Comparison of ENCODE assay signal across 2 cellular contexts in the genomic region with DNA sequence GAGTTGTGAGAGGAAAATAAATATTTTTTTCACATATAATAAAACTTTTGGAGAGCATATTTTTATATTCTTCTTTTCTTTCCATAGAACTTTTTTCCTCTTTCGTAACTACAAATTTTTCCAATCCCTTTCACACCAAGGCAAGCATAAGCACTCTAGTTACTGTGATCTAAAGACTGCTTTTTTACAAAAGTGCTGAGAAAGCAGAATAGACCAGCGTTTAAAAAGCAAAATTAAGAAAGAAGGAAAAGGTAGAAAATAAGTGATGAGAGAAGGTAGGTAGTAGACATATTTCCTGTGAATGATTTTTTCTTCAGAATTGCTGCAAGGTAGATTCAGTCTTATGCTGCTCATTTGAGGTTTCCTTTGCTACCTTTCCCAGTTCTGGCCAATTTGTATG.
TF ChIP-seq lines count a peak whose summit lies in the region.

No MANE protein-coding gene starts in this region.

TF ChIP-seq in HepG2, 621 proteins besides CTCF, POLR2A, EP300 and RAD21:
- TF ChIP-seq ZNF652 (CRISPR knock-in tag; IDR thresholded peaks at IDR 0.05; ENCODE audit: borderline replicate concordance, low read depth) (no peak), YEATS2 (CRISPR knock-in tag; IDR thresholded peaks at IDR 0.05; ENCODE audit: borderline replicate concordance) (no peak), ESRRA (CRISPR knock-in tag; IDR thresholded peaks at IDR 0.05; ENCODE audit: low read depth) (no peak), MAFK (conservative IDR thresholded peaks at IDR 0.05 in 1 of 2, IDR thresholded peaks at IDR 0.05 in 1 of 2; ENCODE audit: low read length in 2 of 2) (peak; percentile 75 to 86), ZNF484 (CRISPR knock-in tag; IDR thresholded peaks at IDR 0.05; ENCODE audit: borderline replicate concordance, low read depth) (no peak), ZEB1 (IDR thresholded peaks at IDR 0.05; ENCODE audit: insufficient replicate concordance, low read depth) (no peak), TBP (CRISPR knock-in tag; IDR thresholded peaks at IDR 0.05) (no peak), MAFF (IDR thresholded peaks at IDR 0.05; ENCODE audit: low read depth, low read length) (peak; percentile 78), ZNF12 (CRISPR knock-in tag; IDR thresholded peaks at IDR 0.05) (no peak), RFXANK (CRISPR knock-in tag; IDR thresholded peaks at IDR 0.05) (no peak)
- TF ChIP-seq, protein P1, sequence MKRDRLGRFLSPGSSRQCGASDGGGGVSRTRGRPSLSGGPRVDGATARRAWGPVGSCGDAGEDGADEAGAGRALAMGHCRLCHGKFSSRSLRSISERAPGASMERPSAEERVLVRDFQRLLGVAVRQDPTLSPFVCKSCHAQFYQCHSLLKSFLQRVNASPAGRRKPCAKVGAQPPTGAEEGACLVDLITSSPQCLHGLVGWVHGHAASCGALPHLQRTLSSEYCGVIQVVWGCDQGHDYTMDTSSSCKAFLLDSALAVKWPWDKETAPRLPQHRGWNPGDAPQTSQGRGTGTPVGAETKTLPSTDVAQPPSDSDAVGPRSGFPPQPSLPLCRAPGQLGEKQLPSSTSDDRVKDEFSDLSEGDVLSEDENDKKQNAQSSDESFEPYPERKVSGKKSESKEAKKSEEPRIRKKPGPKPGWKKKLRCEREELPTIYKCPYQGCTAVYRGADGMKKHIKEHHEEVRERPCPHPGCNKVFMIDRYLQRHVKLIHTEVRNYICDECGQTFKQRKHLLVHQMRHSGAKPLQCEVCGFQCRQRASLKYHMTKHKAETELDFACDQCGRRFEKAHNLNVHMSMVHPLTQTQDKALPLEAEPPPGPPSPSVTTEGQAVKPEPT (CRISPR knock-in tag; IDR thresholded peaks at IDR 0.05; ENCODE audit: low read depth), result no peak
- TF ChIP-seq, protein P2, sequence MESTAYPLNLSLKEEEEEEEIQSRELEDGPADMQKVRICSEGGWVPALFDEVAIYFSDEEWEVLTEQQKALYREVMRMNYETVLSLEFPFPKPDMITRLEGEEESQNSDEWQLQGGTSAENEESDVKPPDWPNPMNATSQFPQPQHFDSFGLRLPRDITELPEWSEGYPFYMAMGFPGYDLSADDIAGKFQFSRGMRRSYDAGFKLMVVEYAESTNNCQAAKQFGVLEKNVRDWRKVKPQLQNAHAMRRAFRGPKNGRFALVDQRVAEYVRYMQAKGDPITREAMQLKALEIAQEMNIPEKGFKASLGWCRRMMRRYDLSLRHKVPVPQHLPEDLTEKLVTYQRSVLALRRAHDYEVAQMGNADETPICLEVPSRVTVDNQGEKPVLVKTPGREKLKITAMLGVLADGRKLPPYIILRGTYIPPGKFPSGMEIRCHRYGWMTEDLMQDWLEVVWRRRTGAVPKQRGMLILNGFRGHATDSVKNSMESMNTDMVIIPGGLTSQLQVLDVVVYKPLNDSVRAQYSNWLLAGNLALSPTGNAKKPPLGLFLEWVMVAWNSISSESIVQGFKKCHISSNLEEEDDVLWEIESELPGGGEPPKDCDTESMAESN (CRISPR knock-in tag; conservative IDR thresholded peaks at IDR 0.05), result no peak
- TF ChIP-seq, protein P3, sequence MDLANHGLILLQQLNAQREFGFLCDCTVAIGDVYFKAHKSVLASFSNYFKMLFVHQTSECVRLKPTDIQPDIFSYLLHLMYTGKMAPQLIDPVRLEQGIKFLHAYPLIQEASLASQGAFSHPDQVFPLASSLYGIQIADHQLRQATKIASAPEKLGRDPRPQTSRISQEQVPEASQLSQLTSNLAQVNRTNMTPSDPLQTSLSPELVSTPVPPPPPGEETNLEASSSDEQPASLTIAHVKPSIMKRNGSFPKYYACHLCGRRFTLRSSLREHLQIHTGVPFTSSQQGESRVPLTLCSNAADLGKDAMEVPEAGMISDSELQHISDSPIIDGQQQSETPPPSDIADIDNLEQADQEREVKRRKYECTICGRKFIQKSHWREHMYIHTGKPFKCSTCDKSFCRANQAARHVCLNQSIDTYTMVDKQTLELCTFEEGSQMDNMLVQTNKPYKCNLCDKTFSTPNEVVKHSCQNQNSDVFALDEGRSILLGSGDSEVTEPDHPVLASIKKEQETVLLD (CRISPR knock-in tag; IDR thresholded peaks at IDR 0.05; ENCODE audit: low read depth), result no peak

TF ChIP-seq in K562, 482 proteins besides CTCF, POLR2A, EP300 and RAD21:
- TF ChIP-seq, protein P4, sequence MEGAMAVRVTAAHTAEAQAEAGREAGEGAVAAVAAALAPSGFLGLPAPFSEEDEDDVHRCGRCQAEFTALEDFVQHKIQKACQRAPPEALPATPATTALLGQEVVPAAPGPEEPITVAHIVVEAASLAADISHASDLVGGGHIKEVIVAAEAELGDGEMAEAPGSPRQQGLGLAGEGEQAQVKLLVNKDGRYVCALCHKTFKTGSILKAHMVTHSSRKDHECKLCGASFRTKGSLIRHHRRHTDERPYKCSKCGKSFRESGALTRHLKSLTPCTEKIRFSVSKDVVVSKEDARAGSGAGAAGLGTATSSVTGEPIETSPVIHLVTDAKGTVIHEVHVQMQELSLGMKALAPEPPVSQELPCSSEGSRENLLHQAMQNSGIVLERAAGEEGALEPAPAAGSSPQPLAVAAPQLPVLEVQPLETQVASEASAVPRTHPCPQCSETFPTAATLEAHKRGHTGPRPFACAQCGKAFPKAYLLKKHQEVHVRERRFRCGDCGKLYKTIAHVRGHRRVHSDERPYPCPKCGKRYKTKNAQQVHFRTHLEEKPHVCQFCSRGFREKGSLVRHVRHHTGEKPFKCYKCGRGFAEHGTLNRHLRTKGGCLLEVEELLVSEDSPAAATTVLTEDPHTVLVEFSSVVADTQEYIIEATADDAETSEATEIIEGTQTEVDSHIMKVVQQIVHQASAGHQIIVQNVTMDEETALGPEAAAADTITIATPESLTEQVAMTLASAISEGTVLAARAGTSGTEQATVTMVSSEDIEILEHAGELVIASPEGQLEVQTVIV (CRISPR knock-in tag; IDR thresholded peaks at IDR 0.05; ENCODE audit: borderline replicate concordance), result no peak
- peak; percentile 48; the same call in 1 of the 2 replicates for TF ChIP-seq ZNF316 (IDR thresholded peaks at IDR 0.05)
- peak; percentile 32; the same call in 1 of the 2 replicates for TF ChIP-seq MAFK (IDR thresholded peaks at IDR 0.05; ENCODE audit: low read length)
- 0 out of 2 replicates have a peak, but pooled peaks have one; percentile 27 for TF ChIP-seq MAFF (IDR thresholded peaks at IDR 0.05; ENCODE audit: low read length)
- no peak for TF ChIP-seq ZNF79 (CRISPR knock-in tag; IDR thresholded peaks at IDR 0.05; ENCODE audit: low read depth)
- TF ChIP-seq MAFG (tag; conservative IDR thresholded peaks at IDR 0.05), result peak; percentile 46
